ENCODE assay signal across 17 cellular contexts in the genomic region with DNA sequence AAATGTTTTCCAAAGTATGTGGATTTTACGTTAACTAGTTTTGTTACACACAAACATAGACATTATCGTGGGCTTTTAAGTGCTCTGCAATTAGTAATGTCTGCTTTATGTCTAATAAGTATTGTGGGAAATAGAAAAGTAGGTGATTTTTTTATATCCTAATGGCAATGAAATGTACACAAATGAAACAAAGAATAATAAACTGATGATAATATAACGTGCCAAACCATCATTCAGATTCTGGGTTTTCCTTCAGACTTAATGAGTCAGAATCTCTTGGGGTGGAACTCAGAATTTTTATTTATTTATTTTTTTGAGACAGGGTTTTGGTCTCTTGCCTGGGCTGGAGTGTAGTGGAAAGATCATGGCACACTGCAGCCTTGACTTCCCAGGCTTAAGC. TPM values are rescaled to one million over a fixed set of nuclear protein-coding genes. Genes with fewer than 3 reads are reported as not detected.
A peak's percentile ranks its signal among the peaks of the same experiment; 100 is the strongest.
DNase-seq lines count a peak whose midpoint lies in the region; ATAC-seq and TF ChIP-seq lines count a peak whose summit lies in the region.
"Had no signal": no experiment of that assay in that cellular context is flagged by ENCODE, and none has a peak within 500 bp of the region (broad histone marks: within the 10 kb centered on the region; RNA-seq: fewer than 3 reads in every experiment).

No MANE protein-coding gene starts in this region.

- no peak for DNase-seq in activated T-helper 1 cell treated with anti-CD3 and anti-CD28 coated beads, Interleukin-12 subunit alpha, Interleukin-12 subunit beta, Interleukin-2, Interleukin-4 antibody, amounts not matched to agents 30 ng/mL and 10 ng/mL and 1 ng/mL, durations not matched to agents 14 hours and 24 hours and 36 hours (ENCODE audit: low spot score)
- no peak for DNase-seq in sciatic nerve (ENCODE audit: low spot score)
- DNase-seq in DMS53 treated with DMSO at 0.1 percent for 48 hours (lab: John Stamatoyannopoulos, UW; ENCODE audit: unreplicated experiment), result no peak
- DNase-seq: activated CD4-positive, alpha-beta T cell treated with anti-CD3 and anti-CD28 coated beads for 1 hour; DMS53; effector CD4-positive, alpha-beta T cell; KBM-7; NCI-H1694; nucleus accumbens; OCI-M1; stimulated activated CD4-positive, alpha-beta T cell treated with anti-CD3 and anti-CD28 coated beads, Interleukin-12 subunit alpha, Interleukin-12 subunit beta, amount 100 ng/mL, for 4 hours; SW 1271 had no signal

- no peak overlapping the region for H3K27ac Mint-ChIP-seq in activated T-helper 1 cell treated with anti-CD3 and anti-CD28 coated beads, Interleukin-12 subunit alpha, Interleukin-12 subunit beta, Interleukin-2, Interleukin-4 antibody, amounts not matched to agents 30 ng/mL and 10 ng/mL and 1 ng/mL, durations not matched to agents 14 hours and 24 hours and 36 hours

- H3K9me2 ChIP-seq in DOHH2 (replicated peaks; ENCODE audit: control insufficient read depth, low read length), result no peaks in the 10 kb centered on the region

- no peak for ATAC-seq in sciatic nerve
- no peak for ATAC-seq in HG03139 (IDR thresholded peaks at IDR 0.05; ENCODE audit: unreplicated experiment)
- no peak for ATAC-seq in HG03442 (IDR thresholded peaks at IDR 0.05; ENCODE audit: unreplicated experiment)

- H3K4me1 ChIP-seq in ACC112 (ENCODE audit: control insufficient read depth, insufficient read depth, low read length, unreplicated experiment), result peaks cover 8% of the 10 kb centered on the region
- peaks cover 28% of the 10 kb centered on the region for H3K4me1 ChIP-seq in DOHH2 (ENCODE audit: control insufficient read depth, low read length)
- H3K4me1 ChIP-seq in mucosa of stomach (ENCODE audit: control insufficient read depth, insufficient read depth, low read length), result peaks cover 6% of the 10 kb centered on the region

- H3K4me3 ChIP-seq in ACC112 (ENCODE audit: low read depth, low read length) (peak overlapping the region; percentile 93), DOHH2 (ENCODE audit: low read length) (no peak overlapping the region), mucosa of stomach (ENCODE audit: low read length) (no peak overlapping the region)

- H3K36me3 Mint-ChIP-seq in activated T-helper 1 cell treated with anti-CD3 and anti-CD28 coated beads, Interleukin-12 subunit alpha, Interleukin-12 subunit beta, Interleukin-2, Interleukin-4 antibody, amounts not matched to agents 30 ng/mL and 10 ng/mL and 1 ng/mL, durations not matched to agents 14 hours and 24 hours and 36 hours (ENCODE audit: low read depth), result peaks cover 19% of the 10 kb centered on the region

- H2AFZ ChIP-seq in ACC112 (ENCODE audit: low read length, unreplicated experiment), result no peak overlapping the region

- H3K79me2 ChIP-seq in ACC112 (ENCODE audit: control insufficient read depth, insufficient read depth, low read length, unreplicated experiment) (peaks cover 36% of the 10 kb centered on the region), DOHH2 (ENCODE audit: control insufficient read depth, low read length) (peaks cover 70% of the 10 kb centered on the region)

- peak overlapping the region; percentile 83; the same call in 1 of the 2 replicates for H3K4me2 ChIP-seq in DOHH2 (ENCODE audit: low read length)

- peaks cover 18% of the 10 kb centered on the region for H3F3A ChIP-seq in DOHH2 (ENCODE audit: control insufficient read depth, insufficient read depth)

- H3K36me3 ChIP-seq in ACC112 (ENCODE audit: insufficient read depth, low read length), result peaks cover 18% of the 10 kb centered on the region
- H3K36me3 ChIP-seq in DOHH2 (ENCODE audit: control insufficient read depth, low read length), result peaks cover 60% of the 10 kb centered on the region
- H3K36me3 ChIP-seq in mucosa of stomach (ENCODE audit: control insufficient read depth, insufficient read depth, low read length), result peaks cover 3% of the 10 kb centered on the region

- H3K27me3 ChIP-seq in ACC112 (ENCODE audit: insufficient read depth, low read length) (no peaks in the 10 kb centered on the region), DOHH2 (ENCODE audit: control insufficient read depth, low read length) (no peaks in the 10 kb centered on the region), mucosa of stomach (ENCODE audit: control insufficient read depth, insufficient read depth, low read length) (no peaks in the 10 kb centered on the region)

- H3K9me3 ChIP-seq in DOHH2 (ENCODE audit: control insufficient read depth, insufficient read depth, low read length) (no peaks in the 10 kb centered on the region), mucosa of stomach (ENCODE audit: control insufficient read depth, low read length) (no peaks in the 10 kb centered on the region)

- no peak for TF ChIP-seq CTCF in DOHH2 (IDR thresholded peaks at IDR 0.05; ENCODE audit: low read depth, low read length, poor library complexity, severe bottlenecking)

- no peak overlapping the region for H3K27ac ChIP-seq in ACC112 (ENCODE audit: low read depth, low read length)
- H3K27ac ChIP-seq in DOHH2 (ENCODE audit: low read depth, low read length), result no peak overlapping the region

- no peaks in the 10 kb centered on the region for H3K27me3 Mint-ChIP-seq in activated T-helper 1 cell treated with anti-CD3 and anti-CD28 coated beads, Interleukin-12 subunit alpha, Interleukin-12 subunit beta, Interleukin-2, Interleukin-4 antibody, amounts not matched to agents 30 ng/mL and 10 ng/mL and 1 ng/mL, durations not matched to agents 14 hours and 24 hours and 36 hours (ENCODE audit: insufficient read depth)

- peaks cover 34% of the 10 kb centered on the region for H3K4me1 Mint-ChIP-seq in activated T-helper 1 cell treated with anti-CD3 and anti-CD28 coated beads, Interleukin-12 subunit alpha, Interleukin-12 subunit beta, Interleukin-2, Interleukin-4 antibody, amounts not matched to agents 30 ng/mL and 10 ng/mL and 1 ng/mL, durations not matched to agents 14 hours and 24 hours and 36 hours (ENCODE audit: low read depth)

- no peaks in the 10 kb centered on the region for H4K20me1 ChIP-seq in DOHH2 (ENCODE audit: control insufficient read depth, insufficient read depth, low read depth, low read length)

- peak overlapping the region; percentile 89 for H3K4me3 Mint-ChIP-seq in activated T-helper 1 cell treated with anti-CD3 and anti-CD28 coated beads, Interleukin-12 subunit alpha, Interleukin-12 subunit beta, Interleukin-2, Interleukin-4 antibody, amounts not matched to agents 30 ng/mL and 10 ng/mL and 1 ng/mL, durations not matched to agents 14 hours and 24 hours and 36 hours

- H3K9me3 Mint-ChIP-seq in activated T-helper 1 cell treated with anti-CD3 and anti-CD28 coated beads, Interleukin-12 subunit alpha, Interleukin-12 subunit beta, Interleukin-2, Interleukin-4 antibody, amounts not matched to agents 30 ng/mL and 10 ng/mL and 1 ng/mL, durations not matched to agents 14 hours and 24 hours and 36 hours, result no peaks in the 10 kb centered on the region

- intact Hi-C loops in activated T-helper 1 cell treated with anti-CD3 and anti-CD28 coated beads, Interleukin-12 subunit alpha, Interleukin-12 subunit beta, Interleukin-2, Interleukin-4 antibody, amounts not matched to agents 30 ng/mL and 10 ng/mL and 1 ng/mL, durations not matched to agents 14 hours and 24 hours and 36 hours (cut with micrococcal nuclease), result loop anchor here (5.0 kb wide), 2 partner anchors 318 to 667 kb away; a partner anchor contains a TSS
- intact Hi-C loops in sciatic nerve (cut with DNase I), result no loop called here

- peak overlapping the region; percentile 89 for H3K9ac ChIP-seq in mucosa of stomach (ENCODE audit: low read length)

RNA-seq across cellular contexts. Expression of a gene that starts 2.0 kb away (rescaled TPM):
- 69.9 and 83.6 TPM in 2 replicates for total RNA-seq in activated T-helper 1 cell treated with anti-CD3 and anti-CD28 coated beads, Interleukin-12 subunit alpha, Interleukin-12 subunit beta, Interleukin-2, Interleukin-4 antibody, amounts not matched to agents 30 ng/mL and 10 ng/mL and 1 ng/mL, durations not matched to agents 14 hours and 24 hours and 36 hours
- 40.3 TPM for total RNA-seq in sciatic nerve

RNA-seq across cellular contexts. Expression of a gene that starts 17.1 kb away (rescaled TPM):
- total RNA-seq in activated T-helper 1 cell treated with anti-CD3 and anti-CD28 coated beads, Interleukin-12 subunit alpha, Interleukin-12 subunit beta, Interleukin-2, Interleukin-4 antibody, amounts not matched to agents 30 ng/mL and 10 ng/mL and 1 ng/mL, durations not matched to agents 14 hours and 24 hours and 36 hours, result 11.5 and 14.9 TPM in 2 replicates
- 3.1 TPM for total RNA-seq in sciatic nerve

RNA-seq across cellular contexts. Expression of a gene that starts 42.1 kb away (rescaled TPM):
- 21.5 and 21.7 TPM in 2 replicates for total RNA-seq in activated T-helper 1 cell treated with anti-CD3 and anti-CD28 coated beads, Interleukin-12 subunit alpha, Interleukin-12 subunit beta, Interleukin-2, Interleukin-4 antibody, amounts not matched to agents 30 ng/mL and 10 ng/mL and 1 ng/mL, durations not matched to agents 14 hours and 24 hours and 36 hours
- 49.8 TPM for total RNA-seq in sciatic nerve

RNA-seq across cellular contexts. Expression of a gene that starts 51.1 kb away (rescaled TPM):
- total RNA-seq in activated T-helper 1 cell treated with anti-CD3 and anti-CD28 coated beads, Interleukin-12 subunit alpha, Interleukin-12 subunit beta, Interleukin-2, Interleukin-4 antibody, amounts not matched to agents 30 ng/mL and 10 ng/mL and 1 ng/mL, durations not matched to agents 14 hours and 24 hours and 36 hours, result 88.7 and 93.3 TPM in 2 replicates
- 83.8 TPM for total RNA-seq in sciatic nerve
